Comparison of ENCODE assay signal across 27 cellular contexts in the genomic region with DNA sequence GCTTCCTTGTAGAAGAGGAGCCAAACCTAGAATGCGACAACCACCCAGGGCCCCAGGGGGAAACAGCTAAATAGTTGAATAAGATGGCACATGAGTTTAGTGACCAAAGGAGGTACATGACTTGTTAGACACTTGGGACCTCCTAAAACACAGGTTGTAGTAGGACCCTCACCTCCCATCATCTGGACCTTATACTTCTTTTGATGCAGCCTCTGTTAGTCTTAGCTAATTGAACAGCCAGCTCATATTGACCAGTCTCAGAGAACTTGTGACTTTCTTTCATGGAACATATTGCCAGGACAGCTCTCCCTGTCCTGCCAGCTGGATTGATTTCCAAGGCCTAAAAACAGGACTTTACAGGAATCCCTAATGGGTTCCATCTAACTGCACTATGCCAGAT. TPM values are rescaled to one million over a fixed set of nuclear protein-coding genes. Genes with fewer than 3 reads are reported as not detected.
"Had no signal": no experiment of that assay in that cellular context is flagged by ENCODE, and none has a peak within 500 bp of the region (broad histone marks: within the 10 kb centered on the region; RNA-seq: fewer than 3 reads in every experiment).

No MANE protein-coding gene starts in this region.

- DNase-seq: activated CD4-positive, alpha-beta T cell treated with anti-CD3 and anti-CD28 coated beads for 36 hours; activated CD4-positive, CD25-positive, alpha-beta regulatory T cell; activated CD8-positive, alpha-beta T cell treated with anti-CD3 and anti-CD28 coated beads, Interleukin-2, amount 10 ng/mL, durations not matched to agents 7 days and 5 days; activated naive CD4-positive, alpha-beta T cell; activated T-cell treated with anti-CD3 and anti-CD28 coated beads for 4 hours; activated T-cell treated with anti-CD3 and anti-CD28 coated beads, Interleukin-2, amount 50 U/mL, for 72 hours; dermis blood vessel endothelial cell; effector memory CD4-positive, alpha-beta T cell; erythroblast; heart left ventricle; hypothalamus; immature natural killer cell; lower lobe of right lung; mesenchymal stem cell; nucleus accumbens; psoas muscle; stimulated activated CD4-positive, alpha-beta T cell treated with anti-CD3 and anti-CD28 coated beads, Interleukin-2, amount 100 ng/mL, for 48 hours; stimulated activated naive CD4-positive, alpha-beta T cell treated with Interleukin-2 at 50 U/mL for 16 hours; T-helper 1 cell had no signal

- H3K27ac ChIP-seq: parathyroid adenoma, psoas muscle had no signal

- H3K9me3 ChIP-seq: heart left ventricle, lower lobe of right lung, psoas muscle, right atrium auricular region, thoracic aorta had no signal

- ATAC-seq: activated CD4-positive, alpha-beta T cell treated with anti-CD3 and anti-CD28 coated beads for 36 hours; activated CD8-positive, alpha-beta T cell treated with anti-CD3 and anti-CD28 coated beads, Interleukin-2, amount 10 ng/mL, durations not matched to agents 7 days and 5 days; activated naive CD4-positive, alpha-beta T cell treated with anti-CD3 and anti-CD28 coated beads, Interleukin-2, amount 50 U/mL, for 72 hours; activated T-cell treated with anti-CD3 and anti-CD28 coated beads, Interleukin-2, amount 50 U/mL, for 72 hours; left lobe of liver; natural killer cell treated with Interleukin-12 subunit alpha and Interleukin-12 subunit beta and Interleukin-15 and Interleukin-18, amount 100 ng/mL, for 72 hours; psoas muscle had no signal

- H2AFZ ChIP-seq: parathyroid adenoma had no signal

- H3K4me3 ChIP-seq: heart left ventricle, lower lobe of right lung, psoas muscle, right atrium auricular region had no signal

- H3K36me3 ChIP-seq: heart left ventricle, lower lobe of right lung, right atrium auricular region, thoracic aorta had no signal

- H3K27me3 ChIP-seq: heart left ventricle, right atrium auricular region had no signal

- H3K9ac ChIP-seq: parathyroid adenoma had no signal

- H3K4me1 ChIP-seq: lower lobe of right lung had no signal

RNA-seq across cellular contexts. Expression of gene SPSB4, which starts 45.0 kb away (rescaled TPM):
- total RNA-seq: activated CD4-positive, alpha-beta T cell treated with anti-CD3 and anti-CD28 coated beads for 36 hours; activated CD8-positive, alpha-beta T cell treated with anti-CD3 and anti-CD28 coated beads, Interleukin-2, amount 10 ng/mL, durations not matched to agents 7 days and 5 days; activated naive CD4-positive, alpha-beta T cell treated with anti-CD3 and anti-CD28 coated beads, Interleukin-2, amount 50 U/mL, for 72 hours; activated T-cell treated with anti-CD3 and anti-CD28 coated beads, Interleukin-2, amount 50 U/mL, for 72 hours; dermis blood vessel endothelial cell; fibroblast of lung; fibroblast of villous mesenchyme; natural killer cell treated with Interleukin-12 subunit alpha and Interleukin-12 subunit beta and Interleukin-15 and Interleukin-18, amount 100 ng/mL, for 72 hours had no signal
- polyA plus RNA-seq: fibroblast of lung, immature natural killer cell had no signal
